In the genomic region with DNA sequence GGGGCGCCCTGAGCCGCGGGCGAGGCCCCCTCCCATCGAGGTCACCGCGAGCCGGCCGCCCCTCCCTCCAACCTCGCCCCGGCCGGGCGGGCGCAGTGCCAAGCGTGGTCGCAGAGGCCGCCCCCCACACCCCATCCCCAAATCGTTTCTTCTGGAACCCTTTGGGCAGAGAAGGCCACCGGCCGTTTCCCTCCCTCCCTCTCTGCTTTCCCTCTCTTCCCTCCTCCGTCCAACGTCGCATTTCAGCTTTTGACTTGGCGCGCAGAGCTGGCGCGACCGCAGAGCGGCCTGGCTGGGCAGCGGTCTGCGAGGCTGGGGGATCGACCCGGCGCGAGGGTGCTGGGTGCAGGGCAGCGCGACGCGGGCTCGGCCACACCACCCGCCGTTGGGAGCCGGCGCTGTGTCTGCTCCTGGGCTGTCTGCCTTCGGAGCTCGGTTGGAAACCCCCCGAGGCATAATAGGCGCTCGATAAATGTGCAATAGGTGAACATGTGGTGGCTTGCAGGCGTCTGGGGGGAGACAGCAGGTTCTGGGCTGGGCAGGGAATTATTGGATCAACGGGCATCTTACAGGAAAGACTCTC, we compare ENCODE assay signal across 1 cellular context.
TF ChIP-seq lines count a peak whose summit lies in the region.

No MANE protein-coding gene starts in this region.

TF ChIP-seq in GM12878, 131 proteins besides CTCF, POLR2A, EP300 and RAD21:
- peak; percentile 40; the same call in 1 of the 2 replicates for TF ChIP-seq EED (IDR thresholded peaks at IDR 0.05; ENCODE audit: low read depth)
- TF ChIP-seq, protein P1, sequence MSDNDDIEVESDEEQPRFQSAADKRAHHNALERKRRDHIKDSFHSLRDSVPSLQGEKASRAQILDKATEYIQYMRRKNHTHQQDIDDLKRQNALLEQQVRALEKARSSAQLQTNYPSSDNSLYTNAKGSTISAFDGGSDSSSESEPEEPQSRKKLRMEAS (IDR thresholded peaks at IDR 0.05; ENCODE audit: low read depth, low read length), result 0 out of 2 replicates have a peak, but pooled peaks have one; percentile 37
- TF ChIP-seq SMARCA5 (IDR thresholded peaks at IDR 0.05), result 0 out of 2 replicates have a peak, but pooled peaks have one; percentile 13
- peak; percentile 47 for TF ChIP-seq RELA (IDR thresholded peaks at IDR 0.05; ENCODE audit: borderline replicate concordance, partially characterized antibody)
- 0 out of 2 replicates have a peak, but pooled peaks have one; percentile 5 for TF ChIP-seq DPF2 (IDR thresholded peaks at IDR 0.05)
- TF ChIP-seq HDAC6 (IDR thresholded peaks at IDR 0.05; ENCODE audit: unreplicated experiment), result no peak
- TF ChIP-seq TCF3 (IDR thresholded peaks at IDR 0.05; ENCODE audit: borderline replicate concordance, insufficient read depth, low read depth, low read length), result 0 out of 2 replicates have a peak, but pooled peaks have one; percentile 9
- peak; percentile 9; the same call in 1 of the 2 replicates for TF ChIP-seq IKZF1 (conservative IDR thresholded peaks at IDR 0.05)
- TF ChIP-seq, protein P2, sequence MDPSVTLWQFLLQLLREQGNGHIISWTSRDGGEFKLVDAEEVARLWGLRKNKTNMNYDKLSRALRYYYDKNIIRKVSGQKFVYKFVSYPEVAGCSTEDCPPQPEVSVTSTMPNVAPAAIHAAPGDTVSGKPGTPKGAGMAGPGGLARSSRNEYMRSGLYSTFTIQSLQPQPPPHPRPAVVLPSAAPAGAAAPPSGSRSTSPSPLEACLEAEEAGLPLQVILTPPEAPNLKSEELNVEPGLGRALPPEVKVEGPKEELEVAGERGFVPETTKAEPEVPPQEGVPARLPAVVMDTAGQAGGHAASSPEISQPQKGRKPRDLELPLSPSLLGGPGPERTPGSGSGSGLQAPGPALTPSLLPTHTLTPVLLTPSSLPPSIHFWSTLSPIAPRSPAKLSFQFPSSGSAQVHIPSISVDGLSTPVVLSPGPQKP (IDR thresholded peaks at IDR 0.05; ENCODE audit: low read depth, low read length), result no peak
- TF ChIP-seq CBX3 (IDR thresholded peaks at IDR 0.05; ENCODE audit: borderline replicate concordance, low read depth), result no peak
- TF ChIP-seq, protein P3, sequence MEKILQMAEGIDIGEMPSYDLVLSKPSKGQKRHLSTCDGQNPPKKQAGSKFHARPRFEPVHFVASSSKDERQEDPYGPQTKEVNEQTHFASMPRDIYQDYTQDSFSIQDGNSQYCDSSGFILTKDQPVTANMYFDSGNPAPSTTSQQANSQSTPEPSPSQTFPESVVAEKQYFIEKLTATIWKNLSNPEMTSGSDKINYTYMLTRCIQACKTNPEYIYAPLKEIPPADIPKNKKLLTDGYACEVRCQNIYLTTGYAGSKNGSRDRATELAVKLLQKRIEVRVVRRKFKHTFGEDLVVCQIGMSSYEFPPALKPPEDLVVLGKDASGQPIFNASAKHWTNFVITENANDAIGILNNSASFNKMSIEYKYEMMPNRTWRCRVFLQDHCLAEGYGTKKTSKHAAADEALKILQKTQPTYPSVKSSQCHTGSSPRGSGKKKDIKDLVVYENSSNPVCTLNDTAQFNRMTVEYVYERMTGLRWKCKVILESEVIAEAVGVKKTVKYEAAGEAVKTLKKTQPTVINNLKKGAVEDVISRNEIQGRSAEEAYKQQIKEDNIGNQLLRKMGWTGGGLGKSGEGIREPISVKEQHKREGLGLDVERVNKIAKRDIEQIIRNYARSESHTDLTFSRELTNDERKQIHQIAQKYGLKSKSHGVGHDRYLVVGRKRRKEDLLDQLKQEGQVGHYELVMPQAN (conservative IDR thresholded peaks at IDR 0.05), result peak; percentile 39; the same call in 1 of the 2 replicates
- TF ChIP-seq CREM (IDR thresholded peaks at IDR 0.05; ENCODE audit: low read depth), result 0 out of 2 replicates have a peak, but pooled peaks have one; percentile 5
- peak; percentile 39; the same call in 1 of the 2 replicates for TF ChIP-seq GATAD2B (conservative IDR thresholded peaks at IDR 0.05; ENCODE audit: low read depth)
- TF ChIP-seq PAX8 (IDR thresholded peaks at IDR 0.05), result no peak
- TF ChIP-seq PAX5 (IDR thresholded peaks at IDR 0.05; ENCODE audit: borderline replicate concordance, low read depth, low read length), result 0 out of 2 replicates have a peak, but pooled peaks have one; percentile 34
- 0 out of 2 replicates have a peak, but pooled peaks have one; percentile 3 for TF ChIP-seq YY1 (IDR thresholded peaks at IDR 0.05; ENCODE audit: low read depth, low read length)
- TF ChIP-seq ZNF207 (IDR thresholded peaks at IDR 0.05; ENCODE audit: borderline replicate concordance), result 0 out of 2 replicates have a peak, but pooled peaks have one; percentile 26
- TF ChIP-seq NFYA (IDR thresholded peaks at IDR 0.05; ENCODE audit: borderline replicate concordance, low read depth, low read length), result no peak
